Comparison of ENCODE assay signal across 8 cellular contexts in genomic region chr12:132809391-132809790, GRCh38. TPM values are rescaled to one million over a fixed set of nuclear protein-coding genes. Genes with fewer than 3 reads are reported as not detected.
DNase-seq lines count a peak whose midpoint lies in the region; FAIRE-seq and TF ChIP-seq lines count a peak whose summit lies in the region.
"Not testable (repeated sequence)": the region's sequence is repeated elsewhere in the genome, so short reads cannot be mapped to it uniquely, and the experiment has no call there.

No MANE protein-coding gene starts in this region.

- H3K36me3 ChIP-seq in A673 (ENCODE audit: insufficient read depth, low read length, poor library complexity, severe bottlenecking) (peaks cover 40% of the 10 kb centered on the region), SK-N-SH (replicated peaks in 1 of 2; ENCODE audit: control insufficient read depth in 1 of 2, insufficient read depth in 2 of 2, low read length in 1 of 2) (peaks cover 49 to 66% of the 10 kb centered on the region in 2 experiments), keratinocyte (ENCODE audit: control insufficient read depth in 2 of 2, extremely low read depth in 1 of 2, insufficient read depth in 2 of 2, low read length in 2 of 2) (peaks cover 28 to 40% of the 10 kb centered on the region in 2 experiments)

- not testable (repeated sequence) for H3F3A ChIP-seq in SK-N-SH (replicated peaks; ENCODE audit: insufficient read depth)

- CTCF ChIA-PET in A673 (lab: Charles Lee), result not testable (repeated sequence)
- CTCF ChIA-PET in GM10248 (lab: Yijun Ruan, JAX) (interaction anchor here (2.0 kb wide), 1 partner anchor 17 kb away, joined by 5 read pairs; no protein-coding TSS in a partner anchor), SK-N-SH (lab: Yijun Ruan, JAX) (interaction anchor here (1.5 kb wide), 1 partner anchor 13 kb away, joined by 7 read pairs; no protein-coding TSS in a partner anchor)
- CTCF ChIA-PET in activated naive CD4-positive, alpha-beta T cell treated with anti-CD3 and anti-CD28 coated beads, Interleukin-2, amount 10 ng/mL, durations not matched to agents 7 days and 5 days (lab: Charles Lee), result interaction anchor here (1.7 kb wide), 1 partner anchor 25 kb away, joined by 3 read pairs; no protein-coding TSS in a partner anchor

- not testable (repeated sequence) for H3K4me3 Mint-ChIP-seq in activated naive CD4-positive, alpha-beta T cell treated with anti-CD3 and anti-CD28 coated beads, Interleukin-2, amount 10 ng/mL, durations not matched to agents 7 days and 5 days

- dilution Hi-C loops in keratinocyte (cut with MboI; ENCODE audit: extremely low pct_ligation_motif_present, low sequenced_read_pairs), result not testable (repeated sequence)

- DNase-seq in A673 (ENCODE audit: low spot score) (peak; percentile 50), erythroblast (lab: John Stamatoyannopoulos, UW) (peak; percentile 36 to 54)
- DNase-seq in GM10248 (ENCODE audit: extremely low spot score); LNCaP clone FGC (ENCODE audit: low read depth); SK-N-SH; keratinocyte (ENCODE audit: low read depth, low spot score); retinal pigment epithelial cell (ENCODE audit: low read depth): not testable (repeated sequence)
- DNase-seq in activated naive CD4-positive, alpha-beta T cell treated with anti-CD3 and anti-CD28 coated beads, Interleukin-2, amount 10 ng/mL, durations not matched to agents 7 days and 5 days, result peak; percentile 48

- H4K20me1 ChIP-seq in SK-N-SH (ENCODE audit: insufficient read depth) (peaks cover 46% of the 10 kb centered on the region), keratinocyte (ENCODE audit: control insufficient read depth, extremely low read depth, insufficient read depth, low read length) (peaks cover 15% of the 10 kb centered on the region)

- H3K4me2 ChIP-seq in SK-N-SH; keratinocyte (ENCODE audit: control insufficient read depth, extremely low read depth, insufficient read depth, low read depth, low read length): not testable (repeated sequence)

- H3K9me3 Mint-ChIP-seq in activated naive CD4-positive, alpha-beta T cell treated with anti-CD3 and anti-CD28 coated beads, Interleukin-2, amount 10 ng/mL, durations not matched to agents 7 days and 5 days, result not testable (repeated sequence)

- 79% methylated on average over 11 of the region's 13 CpGs for WGBS in SK-N-SH (ENCODE audit: low lambda C conversion rate)

- H3K27ac Mint-ChIP-seq in activated naive CD4-positive, alpha-beta T cell treated with anti-CD3 and anti-CD28 coated beads, Interleukin-2, amount 10 ng/mL, durations not matched to agents 7 days and 5 days, result not testable (repeated sequence)

- not testable (repeated sequence) for H3K4me1 ChIP-seq in A673 (ENCODE audit: insufficient read depth, low read length, poor library complexity, severe bottlenecking); SK-N-SH (ENCODE audit: control insufficient read depth in 1 of 2, insufficient read depth in 2 of 2, low read depth in 1 of 2, low read length in 1 of 2); keratinocyte (ENCODE audit: control insufficient read depth, extremely low read depth, insufficient read depth, low read length)

- intact Hi-C loops in A673 (cut with micrococcal nuclease; ENCODE audit: unreplicated experiment), result not testable (repeated sequence)

- H3K9ac ChIP-seq in SK-N-SH; keratinocyte (ENCODE audit: control insufficient read depth, extremely low read depth, insufficient read depth, low read length): not testable (repeated sequence)

- not testable (repeated sequence) for BruUV-seq in A673 (replicated peaks; lab: Mats Ljungman, UMichigan)

- not testable (repeated sequence) for TF ChIP-seq EP300 in SK-N-SH (IDR thresholded peaks at IDR 0.05; ENCODE audit: borderline replicate concordance in 1 of 2, low read depth in 1 of 2, low read length in 1 of 2)

- not testable (repeated sequence) for H3K4me3 ChIP-seq in A673 (ENCODE audit: low read depth, low read length, poor library complexity, severe bottlenecking); LNCaP clone FGC (ENCODE audit: low read depth, low read length); SK-N-SH (ENCODE audit: low read depth in 2 of 2, low read length in 1 of 2); keratinocyte (ENCODE audit: control insufficient read depth in 2 of 3, extremely low read depth in 1 of 3, insufficient read depth in 2 of 3, low read depth in 1 of 3, low read length in 3 of 3); retinal pigment epithelial cell (ENCODE audit: low read length)

- H3K9me1 ChIP-seq in keratinocyte (ENCODE audit: control insufficient read depth, extremely low read depth, insufficient read depth, low read length), result not testable (repeated sequence)

- TF ChIP-seq RAD21 in SK-N-SH (IDR thresholded peaks at IDR 0.05; ENCODE audit: low read length), result not testable (repeated sequence)

- H3K9me2 ChIP-seq in SK-N-SH, result not testable (repeated sequence)

- H3K27ac ChIP-seq in A673 (ENCODE audit: low read depth, low read length, poor library complexity, severe bottlenecking); SK-N-SH (ENCODE audit: low read depth in 2 of 2, low read length in 1 of 2); keratinocyte (ENCODE audit: control insufficient read depth, insufficient read depth, low read length): not testable (repeated sequence)

- not testable (repeated sequence) for H3K27me3 Mint-ChIP-seq in activated naive CD4-positive, alpha-beta T cell treated with anti-CD3 and anti-CD28 coated beads, Interleukin-2, amount 10 ng/mL, durations not matched to agents 7 days and 5 days

- not testable (repeated sequence) for H2AFZ ChIP-seq in SK-N-SH (ENCODE audit: low read depth); keratinocyte (ENCODE audit: control insufficient read depth, low read length)

- TF ChIP-seq POLR2A in erythroblast (IDR thresholded peaks at IDR 0.05; ENCODE audit: low read length), result not testable (repeated sequence)

- H3K79me2 ChIP-seq in SK-N-SH (ENCODE audit: insufficient read depth) (peaks cover 47% of the 10 kb centered on the region), keratinocyte (ENCODE audit: control insufficient read depth, insufficient read depth, low read length) (peaks cover 27% of the 10 kb centered on the region)

- H3K9me3 ChIP-seq in A673 (ENCODE audit: low read depth, low read length, poor library complexity, severe bottlenecking); SK-N-SH; keratinocyte (ENCODE audit: control insufficient read depth, low read depth, low read length): not testable (repeated sequence)

- peak; percentile 42 for TF ChIP-seq CTCF in A673 (conservative IDR thresholded peaks at IDR 0.05; ENCODE audit: low read depth, low read length)
- TF ChIP-seq CTCF in GM10248 (IDR thresholded peaks at IDR 0.05; ENCODE audit: control extremely low read depth, extremely low read depth, low read depth, missing control alignments), result peak; percentile 59
- peak; percentile 44 for TF ChIP-seq CTCF in LNCaP clone FGC (IDR thresholded peaks at IDR 0.05; ENCODE audit: control insufficient read depth, extremely low read depth, insufficient read depth)
- peak; percentile 50 for TF ChIP-seq CTCF in SK-N-SH (IDR thresholded peaks at IDR 0.05)
- TF ChIP-seq CTCF in keratinocyte (optimal IDR thresholded peaks at IDR 0.05 in 1 of 3, IDR thresholded peaks at IDR 0.05 in 1 of 3, conservative IDR thresholded peaks at IDR 0.05 in 1 of 3; ENCODE audit: extremely low read depth in 1 of 3, insufficient read depth in 2 of 3, low read length in 3 of 3), result peak; percentile 1 to 25 (median 14)
- peak; percentile 41 for TF ChIP-seq CTCF in retinal pigment epithelial cell (conservative IDR thresholded peaks at IDR 0.05; ENCODE audit: low read depth, low read length)

- H3K27me3 ChIP-seq in A673 (replicated peaks; ENCODE audit: insufficient read depth, low read depth, low read length, poor library complexity); SK-N-SH (ENCODE audit: insufficient read depth); keratinocyte (ENCODE audit: control insufficient read depth, extremely low read depth, insufficient read depth, low read length): not testable (repeated sequence)

- POLR2A ChIA-PET in A673 (lab: Charles Lee; ENCODE audit: low non-redundant PET); GM10248 (lab: Yijun Ruan, JAX); SK-N-SH (lab: Yijun Ruan, JAX): not testable (repeated sequence)

- H3K4me1 Mint-ChIP-seq in activated naive CD4-positive, alpha-beta T cell treated with anti-CD3 and anti-CD28 coated beads, Interleukin-2, amount 10 ng/mL, durations not matched to agents 7 days and 5 days, result peaks cover 31% of the 10 kb centered on the region

- H3K36me3 Mint-ChIP-seq in activated naive CD4-positive, alpha-beta T cell treated with anti-CD3 and anti-CD28 coated beads, Interleukin-2, amount 10 ng/mL, durations not matched to agents 7 days and 5 days, result peaks cover 71% of the 10 kb centered on the region

- not testable (repeated sequence) for FAIRE-seq in keratinocyte (lab: Jason Lieb, UNC)

RNA-seq across cellular contexts. Expression of gene GOLGA3, which starts 19.3 kb away (rescaled TPM):
- 54.5 and 58.4 TPM in 2 replicates for total RNA-seq in A673 (2021)
- polyA plus RNA-seq in SK-N-SH (2012; rRNA removed) (16.9 and 18.0 TPM in 2 replicates), keratinocyte (10.5 to 23.5 TPM (median 11.0 TPM) in 3 replicates)
- 10.1 and 11.8 TPM in 2 replicates for polyA plus RNA-seq in SK-N-SH (2012; cell fraction: cytosol; rRNA removed)
- polyA plus RNA-seq in SK-N-SH (2012; cell fraction: nucleus; rRNA removed), result 47.4 and 59.6 TPM in 2 replicates
- 20.0 TPM for polyA plus RNA-seq in keratinocyte (2011; ENCODE audit: low read depth)
- polyA plus RNA-seq in keratinocyte (2011; cell fraction: cytosol; rRNA removed), result 8.6 and 12.4 TPM in 2 replicates
- polyA plus RNA-seq in keratinocyte (2011; cell fraction: nucleus; rRNA removed), result 40.0 and 41.3 TPM in 2 replicates
- polyA plus RNA-seq in keratinocyte (2012; ENCODE audit: low replicate concordance), result 13.0 and 25.2 TPM in 2 replicates
- 34.7 to 82.1 TPM (median 41.6 TPM) in 3 replicates for polyA minus RNA-seq in keratinocyte
- polyA minus RNA-seq in keratinocyte (2011; cell fraction: cytosol; rRNA and poly(A)+ RNA removed), result 48.7 TPM
- polyA minus RNA-seq in keratinocyte (2011; cell fraction: nucleus; rRNA and poly(A)+ RNA removed), result 47.3 and 63.0 TPM in 2 replicates

RNA-seq across cellular contexts. Expression of gene ANKLE2, which starts 47.8 kb away (rescaled TPM):
- 103 and 107 TPM in 2 replicates for total RNA-seq in A673 (2021)
- 55.1 and 85.2 TPM in 2 replicates for polyA plus RNA-seq in SK-N-SH (2012; rRNA removed)
- polyA plus RNA-seq in SK-N-SH (2012; cell fraction: cytosol; rRNA removed), result 22.7 and 26.0 TPM in 2 replicates
- 301 and 345 TPM in 2 replicates for polyA plus RNA-seq in SK-N-SH (2012; cell fraction: nucleus; rRNA removed)
- 98.4 to 137 TPM (median 109 TPM) in 3 replicates for polyA plus RNA-seq in keratinocyte
- polyA plus RNA-seq in keratinocyte (2011; ENCODE audit: low read depth), result 121 TPM
- polyA plus RNA-seq in keratinocyte (2011; cell fraction: cytosol; rRNA removed), result 61.9 and 72.3 TPM in 2 replicates
- 431 and 478 TPM in 2 replicates for polyA plus RNA-seq in keratinocyte (2011; cell fraction: nucleus; rRNA removed)
- polyA plus RNA-seq in keratinocyte (2012; ENCODE audit: low replicate concordance), result 67.5 and 71.2 TPM in 2 replicates
- 233 to 656 TPM (median 286 TPM) in 3 replicates for polyA minus RNA-seq in keratinocyte
- polyA minus RNA-seq in keratinocyte (2011; cell fraction: cytosol; rRNA and poly(A)+ RNA removed), result 70.8 TPM
- 219 and 273 TPM in 2 replicates for polyA minus RNA-seq in keratinocyte (2011; cell fraction: nucleus; rRNA and poly(A)+ RNA removed)
